ENCODE assay signal across 8 cellular contexts in the genomic region with DNA sequence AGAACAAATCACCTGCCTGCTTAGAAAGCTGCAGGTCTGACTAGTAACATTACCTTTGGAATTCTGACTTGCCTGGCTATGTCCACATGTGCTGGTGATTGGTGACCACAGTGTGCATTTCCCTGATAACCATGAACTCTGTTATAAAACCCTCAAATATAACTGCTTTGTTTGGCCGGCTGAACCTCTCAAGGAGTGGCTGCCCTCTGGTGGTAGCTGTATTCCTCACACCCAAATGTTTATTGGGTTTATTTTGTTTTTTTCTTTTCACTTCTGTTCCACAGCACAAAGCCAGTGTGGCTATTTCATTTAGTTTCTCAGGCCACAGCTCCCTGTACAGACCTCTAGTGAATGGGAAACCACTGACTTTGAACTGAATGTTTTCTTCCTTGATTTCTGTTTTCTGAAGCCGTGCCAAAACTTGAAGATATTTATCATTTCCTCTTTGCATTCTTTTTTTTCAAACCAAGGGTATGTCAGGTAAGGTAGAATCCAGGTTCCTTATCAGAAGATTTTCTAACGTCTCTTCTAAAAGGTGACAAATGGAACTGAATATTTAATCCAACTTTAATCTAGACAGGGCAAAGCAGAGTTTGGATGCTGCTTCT.
DNase-seq lines count a peak whose midpoint lies in the region; ATAC-seq and TF ChIP-seq lines count a peak whose summit lies in the region.

No MANE protein-coding gene starts in this region.

- H3K27me3 ChIP-seq in smooth muscle cell (ENCODE audit: low read depth), result no peaks in the 10 kb centered on the region

- H3K9ac ChIP-seq in smooth muscle cell (ENCODE audit: low read depth), result no peak overlapping the region

- no peaks in the 10 kb centered on the region for H3K4me1 Mint-ChIP-seq in natural killer cell

- no peaks in the 10 kb centered on the region for H3K36me3 Mint-ChIP-seq in natural killer cell

- intact Hi-C loops in natural killer cell (cut with micrococcal nuclease), result no loop called here

- TF ChIP-seq CTCF in smooth muscle cell (IDR thresholded peaks at IDR 0.05; ENCODE audit: borderline replicate concordance, insufficient read depth, poor library complexity, severe bottlenecking) (peak; percentile 94), natural killer cell (IDR thresholded peaks at IDR 0.05) (no peak)

- ATAC-seq in GM21390 (IDR thresholded peaks at IDR 0.05; ENCODE audit: unreplicated experiment) (peak; percentile 86), natural killer cell (no peak)

- H3K27ac ChIP-seq in smooth muscle cell (ENCODE audit: low read depth), result no peak overlapping the region

- H3K4me1 ChIP-seq in smooth muscle cell (ENCODE audit: low read depth), result no peaks in the 10 kb centered on the region

- H3K4me2 ChIP-seq in smooth muscle cell, result no peak overlapping the region

- no peak overlapping the region for H3K27ac Mint-ChIP-seq in natural killer cell

- H2AFZ ChIP-seq in smooth muscle cell (ENCODE audit: low read depth), result no peak overlapping the region

- peaks cover 2 to 3% of the 10 kb centered on the region in 2 donors for H3K9me3 Mint-ChIP-seq in natural killer cell

- WGBS in smooth muscle cell (ENCODE audit: low lambda C conversion rate), result 28% methylated on average over 3 of the region's 3 CpGs

- H3K9me3 ChIP-seq in smooth muscle cell (replicated peaks; ENCODE audit: low read depth), result no peaks in the 10 kb centered on the region

- no peaks in the 10 kb centered on the region for H3K36me3 ChIP-seq in smooth muscle cell (ENCODE audit: low read depth)

- no peaks in the 10 kb centered on the region for H4K20me1 ChIP-seq in smooth muscle cell (ENCODE audit: low read depth)

- no peak overlapping the region for H3K4me3 Mint-ChIP-seq in natural killer cell

- H3K79me2 ChIP-seq in smooth muscle cell (ENCODE audit: low read depth), result no peaks in the 10 kb centered on the region

- H3F3A ChIP-seq in smooth muscle cell (ENCODE audit: low read depth), result no peaks in the 10 kb centered on the region

- H3K4me3 ChIP-seq in smooth muscle cell, result no peak overlapping the region

- no peaks in the 10 kb centered on the region for H3K27me3 Mint-ChIP-seq in natural killer cell (ENCODE audit: low read depth in 2 of 2)

- DNase-seq in ELR (ENCODE audit: low read depth), result peak; percentile 77
- DNase-seq in HPDE6-E6E7 (ENCODE audit: extremely low spot score), result peak; percentile 10
- peak; percentile 26 for DNase-seq in NCI-H748 treated with DMSO at 0.1 percent for 48 hours (lab: John Stamatoyannopoulos, UW)
- peak; percentile 60 for DNase-seq in amniotic epithelial cell (ENCODE audit: low read depth)
- peak; percentile 8 to 70 for DNase-seq in hippocampal formation (lab: John Stamatoyannopoulos, UW)
- no peak for DNase-seq in smooth muscle cell (lab: John Stamatoyannopoulos, UW; ENCODE audit: unreplicated experiment)
- DNase-seq in natural killer cell, result no peak

Comparison
In these comparisons a context has a peak if more than half of its experiments do, and no peak if none do; other contexts are left out.
1. DNase-seq: peak in ELR (single experiment), HPDE6-E6E7 (single experiment), NCI-H748 treated with DMSO at 0.1 percent for 48 hours (single experiment), amniotic epithelial cell (single experiment) and hippocampal formation (2 of 2); none in smooth muscle cell (single experiment) and natural killer cell (single experiment).